Comparison of ENCODE assay signal across 1 cellular context in the genomic region with DNA sequence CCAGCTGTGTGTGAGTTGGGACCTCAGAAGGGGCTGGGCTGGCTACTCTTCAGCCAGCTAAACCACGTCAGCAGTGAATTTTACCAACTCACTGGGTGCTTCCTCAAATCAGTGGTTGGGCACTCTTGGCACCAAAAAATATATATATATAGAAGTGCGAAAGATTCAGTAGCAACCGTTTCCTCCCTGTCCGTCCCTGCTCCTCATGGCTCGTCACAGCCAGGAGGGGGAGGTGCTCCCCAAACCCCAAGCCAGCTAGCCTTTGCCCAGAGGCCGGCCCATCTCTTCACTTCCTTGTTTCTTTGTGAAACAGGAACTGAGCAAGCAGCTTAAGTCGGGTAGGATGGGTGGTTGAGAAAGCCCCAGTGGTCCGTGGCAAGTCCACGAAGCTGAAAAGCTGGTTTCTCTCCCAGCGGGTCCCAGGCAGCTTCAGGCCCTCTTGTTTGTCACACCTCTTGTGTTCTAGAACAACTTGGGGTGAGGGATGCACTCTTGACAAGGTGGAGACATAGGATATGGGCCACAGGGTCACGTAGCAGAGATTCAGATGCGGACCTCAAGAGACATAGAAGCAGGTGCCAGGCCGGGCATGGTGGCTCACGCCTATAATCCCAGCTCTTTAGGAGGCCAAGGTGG.
TF ChIP-seq lines count a peak whose summit lies in the region.

No MANE protein-coding gene starts in this region.

TF ChIP-seq in HepG2, 621 proteins besides CTCF, POLR2A, EP300 and RAD21:
- TF ChIP-seq, protein P1, sequence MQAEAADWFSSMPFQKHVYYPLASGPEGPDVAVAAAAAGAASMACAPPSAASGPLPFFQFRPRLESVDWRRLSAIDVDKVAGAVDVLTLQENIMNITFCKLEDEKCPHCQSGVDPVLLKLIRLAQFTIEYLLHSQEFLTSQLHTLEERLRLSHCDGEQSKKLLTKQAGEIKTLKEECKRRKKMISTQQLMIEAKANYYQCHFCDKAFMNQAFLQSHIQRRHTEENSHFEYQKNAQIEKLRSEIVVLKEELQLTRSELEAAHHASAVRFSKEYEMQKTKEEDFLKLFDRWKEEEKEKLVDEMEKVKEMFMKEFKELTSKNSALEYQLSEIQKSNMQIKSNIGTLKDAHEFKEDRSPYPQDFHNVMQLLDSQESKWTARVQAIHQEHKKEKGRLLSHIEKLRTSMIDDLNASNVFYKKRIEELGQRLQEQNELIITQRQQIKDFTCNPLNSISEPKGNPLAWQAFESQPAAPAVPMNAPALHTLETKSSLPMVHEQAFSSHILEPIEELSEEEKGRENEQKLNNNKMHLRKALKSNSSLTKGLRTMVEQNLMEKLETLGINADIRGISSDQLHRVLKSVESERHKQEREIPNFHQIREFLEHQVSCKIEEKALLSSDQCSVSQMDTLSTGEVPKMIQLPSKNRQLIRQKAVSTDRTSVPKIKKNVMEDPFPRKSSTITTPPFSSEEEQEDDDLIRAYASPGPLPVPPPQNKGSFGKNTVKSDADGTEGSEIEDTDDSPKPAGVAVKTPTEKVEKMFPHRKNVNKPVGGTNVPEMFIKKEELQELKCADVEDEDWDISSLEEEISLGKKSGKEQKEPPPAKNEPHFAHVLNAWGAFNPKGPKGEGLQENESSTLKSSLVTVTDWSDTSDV (CRISPR knock-in tag; IDR thresholded peaks at IDR 0.05): no peak
- TF ChIP-seq ZNF317 (CRISPR knock-in tag; IDR thresholded peaks at IDR 0.05): no peak
- TF ChIP-seq ZNF556 (CRISPR knock-in tag; IDR thresholded peaks at IDR 0.05; ENCODE audit: borderline replicate concordance): no peak
- TF ChIP-seq TAF1 (CRISPR knock-in tag; IDR thresholded peaks at IDR 0.05): no peak
- TF ChIP-seq ZSCAN22 (CRISPR knock-in tag; IDR thresholded peaks at IDR 0.05): no peak
- TF ChIP-seq ZNF510 (CRISPR knock-in tag; IDR thresholded peaks at IDR 0.05; ENCODE audit: low read depth): no peak
- TF ChIP-seq MAF1 (CRISPR knock-in tag; IDR thresholded peaks at IDR 0.05; ENCODE audit: borderline replicate concordance): no peak
- no peak for TF ChIP-seq ZNF234 (CRISPR knock-in tag; conservative IDR thresholded peaks at IDR 0.05)
- TF ChIP-seq SNAPC4 (CRISPR knock-in tag; IDR thresholded peaks at IDR 0.05): no peak
- TF ChIP-seq SRY (CRISPR knock-in tag; IDR thresholded peaks at IDR 0.05): no peak
- TF ChIP-seq SPEN (CRISPR knock-in tag; IDR thresholded peaks at IDR 0.05; ENCODE audit: low read depth): no peak
- TF ChIP-seq, protein P2, sequence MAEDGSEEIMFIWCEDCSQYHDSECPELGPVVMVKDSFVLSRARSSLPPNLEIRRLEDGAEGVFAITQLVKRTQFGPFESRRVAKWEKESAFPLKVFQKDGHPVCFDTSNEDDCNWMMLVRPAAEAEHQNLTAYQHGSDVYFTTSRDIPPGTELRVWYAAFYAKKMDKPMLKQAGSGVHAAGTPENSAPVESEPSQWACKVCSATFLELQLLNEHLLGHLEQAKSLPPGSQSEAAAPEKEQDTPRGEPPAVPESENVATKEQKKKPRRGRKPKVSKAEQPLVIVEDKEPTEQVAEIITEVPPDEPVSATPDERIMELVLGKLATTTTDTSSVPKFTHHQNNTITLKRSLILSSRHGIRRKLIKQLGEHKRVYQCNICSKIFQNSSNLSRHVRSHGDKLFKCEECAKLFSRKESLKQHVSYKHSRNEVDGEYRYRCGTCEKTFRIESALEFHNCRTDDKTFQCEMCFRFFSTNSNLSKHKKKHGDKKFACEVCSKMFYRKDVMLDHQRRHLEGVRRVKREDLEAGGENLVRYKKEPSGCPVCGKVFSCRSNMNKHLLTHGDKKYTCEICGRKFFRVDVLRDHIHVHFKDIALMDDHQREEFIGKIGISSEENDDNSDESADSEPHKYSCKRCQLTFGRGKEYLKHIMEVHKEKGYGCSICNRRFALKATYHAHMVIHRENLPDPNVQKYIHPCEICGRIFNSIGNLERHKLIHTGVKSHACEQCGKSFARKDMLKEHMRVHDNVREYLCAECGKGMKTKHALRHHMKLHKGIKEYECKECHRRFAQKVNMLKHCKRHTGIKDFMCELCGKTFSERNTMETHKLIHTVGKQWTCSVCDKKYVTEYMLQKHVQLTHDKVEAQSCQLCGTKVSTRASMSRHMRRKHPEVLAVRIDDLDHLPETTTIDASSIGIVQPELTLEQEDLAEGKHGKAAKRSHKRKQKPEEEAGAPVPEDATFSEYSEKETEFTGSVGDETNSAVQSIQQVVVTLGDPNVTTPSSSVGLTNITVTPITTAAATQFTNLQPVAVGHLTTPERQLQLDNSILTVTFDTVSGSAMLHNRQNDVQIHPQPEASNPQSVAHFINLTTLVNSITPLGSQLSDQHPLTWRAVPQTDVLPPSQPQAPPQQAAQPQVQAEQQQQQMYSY (CRISPR knock-in tag; IDR thresholded peaks at IDR 0.05): no peak
- no peak for TF ChIP-seq ZNF546 (CRISPR knock-in tag; conservative IDR thresholded peaks at IDR 0.05)
- no peak for TF ChIP-seq ZNF20 (CRISPR knock-in tag; IDR thresholded peaks at IDR 0.05)
- TF ChIP-seq POLR2G (IDR thresholded peaks at IDR 0.05; ENCODE audit: low read depth, low read length): no peak
- TF ChIP-seq EEA1 (CRISPR knock-in tag; IDR thresholded peaks at IDR 0.05; ENCODE audit: borderline replicate concordance): no peak
- TF ChIP-seq ZBTB26 (CRISPR knock-in tag; IDR thresholded peaks at IDR 0.05; ENCODE audit: borderline replicate concordance): no peak
- no peak for TF ChIP-seq KAT2B (IDR thresholded peaks at IDR 0.05; ENCODE audit: borderline replicate concordance, low read depth, low read length)
TF ChIP-seq in HepG2: peak in this region for 0.
